ENCODE assay signal across 37 cellular contexts in the genomic region with DNA sequence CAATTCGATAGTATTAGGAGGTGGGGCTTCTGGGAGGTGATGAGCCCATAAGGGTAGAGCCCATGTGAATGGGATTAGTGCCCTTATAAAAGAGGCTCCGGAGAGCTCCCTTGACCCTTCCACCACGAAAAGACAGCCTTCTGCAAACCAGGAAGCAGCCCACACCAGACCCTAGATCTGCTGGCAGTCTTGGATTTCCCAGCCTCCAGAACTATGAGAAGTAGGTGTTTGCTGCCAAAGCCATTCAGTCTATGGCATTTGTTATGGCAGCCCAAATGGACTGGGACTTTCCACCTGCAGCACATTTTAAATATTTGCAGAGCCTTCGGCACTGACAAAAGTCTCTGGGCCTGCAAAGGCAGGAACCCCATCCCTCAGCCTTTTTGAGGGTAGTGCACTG. TPM values are rescaled to one million over a fixed set of nuclear protein-coding genes. Genes with fewer than 3 reads are reported as not detected.
"Had no signal": no experiment of that assay in that cellular context is flagged by ENCODE, and none has a peak within 500 bp of the region (broad histone marks: within the 10 kb centered on the region; RNA-seq: fewer than 3 reads in every experiment).

No MANE protein-coding gene starts in this region.

- H3K36me3 ChIP-seq: MG63 had no signal

- DNase-seq: Karpas-422, Kasumi-1, MG63, MM.1S, MV-4-11, NCI-H1048, NCI-H1092, NCI-H1092 treated with DMSO at 0.1 percent for 48 hours, NCI-H1105, NCI-H1105 treated with DMSO at 0.1 percent for 48 hours, NCI-H1417, NCI-H1417 treated with DMSO at 0.1 percent for 48 hours, NCI-H1436, NCI-H1436 treated with DMSO at 0.1 percent for 48 hours, NCI-H146, NCI-H1694, NCI-H1694 treated with DMSO at 0.1 percent for 48 hours, NCI-H187, NCI-H187 treated with DMSO at 0.1 percent for 48 hours, NCI-H1930, NCI-H2029, NCI-H2029 treated with DMSO at 0.1 percent for 48 hours, NCI-H2081, NCI-H2081 treated with DMSO at 0.1 percent for 48 hours, NCI-H2107, NCI-H2171, NCI-H2171 treated with DMSO at 0.1 percent for 48 hours, NCI-H2227 treated with DMSO at 0.1 percent for 48 hours, NCI-H226, NCI-H345, NCI-H446, NCI-H446 treated with DMSO at 0.1 percent for 48 hours, NCI-H510A, NCI-H510A treated with DMSO at 0.1 percent for 48 hours, NCI-H524 had no signal

- H3K4me3 ChIP-seq: MG63 had no signal

RNA-seq across cellular contexts. Expression of gene PRR18, which starts 46.0 kb away (rescaled TPM):
- total RNA-seq: LHCN-M2, M059J had no signal
